Comparison of ENCODE assay signal across 1 cellular context in the genomic region with DNA sequence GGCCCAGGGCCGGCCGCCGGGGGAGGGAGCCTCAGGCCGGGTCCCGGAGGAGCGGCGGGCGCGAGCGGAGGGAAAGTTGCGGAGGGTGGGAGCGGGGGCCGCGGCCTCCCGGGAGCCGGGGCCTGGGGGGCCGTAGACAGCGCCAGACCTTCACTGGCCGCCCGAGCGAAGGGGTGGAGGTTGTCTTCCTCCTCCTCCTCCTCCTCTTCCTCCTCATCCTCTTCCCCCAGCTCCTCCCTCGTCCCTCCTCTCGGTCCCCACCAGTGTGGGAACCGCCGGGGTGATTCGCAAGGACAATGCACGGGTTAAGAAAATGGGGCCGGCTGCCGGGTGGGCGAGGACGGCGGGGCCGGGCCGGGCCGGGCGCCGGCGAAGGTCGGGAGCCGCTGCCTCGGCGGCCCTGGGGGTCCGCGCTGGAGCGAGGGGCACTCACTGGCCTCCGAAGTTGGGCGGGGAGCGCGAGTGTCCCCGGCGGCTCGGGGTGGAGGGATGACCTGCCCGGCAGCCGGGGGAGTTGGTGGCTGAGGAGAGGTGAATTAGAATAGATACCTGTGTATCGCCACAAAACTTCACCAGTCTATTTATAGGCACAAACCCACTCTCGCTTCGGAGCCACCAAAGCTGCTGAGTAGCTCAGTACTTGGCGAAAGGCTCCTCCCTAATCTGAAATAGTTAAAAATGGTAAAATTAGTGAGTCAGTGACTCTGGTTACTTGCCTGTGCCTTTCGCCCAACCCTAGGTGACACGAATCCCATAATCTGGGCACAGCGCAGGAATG.
TF ChIP-seq lines count a peak whose summit lies in the region.

No MANE protein-coding gene starts in this region.

TF ChIP-seq in H1, 55 proteins besides CTCF, POLR2A, EP300 and RAD21:
- TF ChIP-seq, protein P1, sequence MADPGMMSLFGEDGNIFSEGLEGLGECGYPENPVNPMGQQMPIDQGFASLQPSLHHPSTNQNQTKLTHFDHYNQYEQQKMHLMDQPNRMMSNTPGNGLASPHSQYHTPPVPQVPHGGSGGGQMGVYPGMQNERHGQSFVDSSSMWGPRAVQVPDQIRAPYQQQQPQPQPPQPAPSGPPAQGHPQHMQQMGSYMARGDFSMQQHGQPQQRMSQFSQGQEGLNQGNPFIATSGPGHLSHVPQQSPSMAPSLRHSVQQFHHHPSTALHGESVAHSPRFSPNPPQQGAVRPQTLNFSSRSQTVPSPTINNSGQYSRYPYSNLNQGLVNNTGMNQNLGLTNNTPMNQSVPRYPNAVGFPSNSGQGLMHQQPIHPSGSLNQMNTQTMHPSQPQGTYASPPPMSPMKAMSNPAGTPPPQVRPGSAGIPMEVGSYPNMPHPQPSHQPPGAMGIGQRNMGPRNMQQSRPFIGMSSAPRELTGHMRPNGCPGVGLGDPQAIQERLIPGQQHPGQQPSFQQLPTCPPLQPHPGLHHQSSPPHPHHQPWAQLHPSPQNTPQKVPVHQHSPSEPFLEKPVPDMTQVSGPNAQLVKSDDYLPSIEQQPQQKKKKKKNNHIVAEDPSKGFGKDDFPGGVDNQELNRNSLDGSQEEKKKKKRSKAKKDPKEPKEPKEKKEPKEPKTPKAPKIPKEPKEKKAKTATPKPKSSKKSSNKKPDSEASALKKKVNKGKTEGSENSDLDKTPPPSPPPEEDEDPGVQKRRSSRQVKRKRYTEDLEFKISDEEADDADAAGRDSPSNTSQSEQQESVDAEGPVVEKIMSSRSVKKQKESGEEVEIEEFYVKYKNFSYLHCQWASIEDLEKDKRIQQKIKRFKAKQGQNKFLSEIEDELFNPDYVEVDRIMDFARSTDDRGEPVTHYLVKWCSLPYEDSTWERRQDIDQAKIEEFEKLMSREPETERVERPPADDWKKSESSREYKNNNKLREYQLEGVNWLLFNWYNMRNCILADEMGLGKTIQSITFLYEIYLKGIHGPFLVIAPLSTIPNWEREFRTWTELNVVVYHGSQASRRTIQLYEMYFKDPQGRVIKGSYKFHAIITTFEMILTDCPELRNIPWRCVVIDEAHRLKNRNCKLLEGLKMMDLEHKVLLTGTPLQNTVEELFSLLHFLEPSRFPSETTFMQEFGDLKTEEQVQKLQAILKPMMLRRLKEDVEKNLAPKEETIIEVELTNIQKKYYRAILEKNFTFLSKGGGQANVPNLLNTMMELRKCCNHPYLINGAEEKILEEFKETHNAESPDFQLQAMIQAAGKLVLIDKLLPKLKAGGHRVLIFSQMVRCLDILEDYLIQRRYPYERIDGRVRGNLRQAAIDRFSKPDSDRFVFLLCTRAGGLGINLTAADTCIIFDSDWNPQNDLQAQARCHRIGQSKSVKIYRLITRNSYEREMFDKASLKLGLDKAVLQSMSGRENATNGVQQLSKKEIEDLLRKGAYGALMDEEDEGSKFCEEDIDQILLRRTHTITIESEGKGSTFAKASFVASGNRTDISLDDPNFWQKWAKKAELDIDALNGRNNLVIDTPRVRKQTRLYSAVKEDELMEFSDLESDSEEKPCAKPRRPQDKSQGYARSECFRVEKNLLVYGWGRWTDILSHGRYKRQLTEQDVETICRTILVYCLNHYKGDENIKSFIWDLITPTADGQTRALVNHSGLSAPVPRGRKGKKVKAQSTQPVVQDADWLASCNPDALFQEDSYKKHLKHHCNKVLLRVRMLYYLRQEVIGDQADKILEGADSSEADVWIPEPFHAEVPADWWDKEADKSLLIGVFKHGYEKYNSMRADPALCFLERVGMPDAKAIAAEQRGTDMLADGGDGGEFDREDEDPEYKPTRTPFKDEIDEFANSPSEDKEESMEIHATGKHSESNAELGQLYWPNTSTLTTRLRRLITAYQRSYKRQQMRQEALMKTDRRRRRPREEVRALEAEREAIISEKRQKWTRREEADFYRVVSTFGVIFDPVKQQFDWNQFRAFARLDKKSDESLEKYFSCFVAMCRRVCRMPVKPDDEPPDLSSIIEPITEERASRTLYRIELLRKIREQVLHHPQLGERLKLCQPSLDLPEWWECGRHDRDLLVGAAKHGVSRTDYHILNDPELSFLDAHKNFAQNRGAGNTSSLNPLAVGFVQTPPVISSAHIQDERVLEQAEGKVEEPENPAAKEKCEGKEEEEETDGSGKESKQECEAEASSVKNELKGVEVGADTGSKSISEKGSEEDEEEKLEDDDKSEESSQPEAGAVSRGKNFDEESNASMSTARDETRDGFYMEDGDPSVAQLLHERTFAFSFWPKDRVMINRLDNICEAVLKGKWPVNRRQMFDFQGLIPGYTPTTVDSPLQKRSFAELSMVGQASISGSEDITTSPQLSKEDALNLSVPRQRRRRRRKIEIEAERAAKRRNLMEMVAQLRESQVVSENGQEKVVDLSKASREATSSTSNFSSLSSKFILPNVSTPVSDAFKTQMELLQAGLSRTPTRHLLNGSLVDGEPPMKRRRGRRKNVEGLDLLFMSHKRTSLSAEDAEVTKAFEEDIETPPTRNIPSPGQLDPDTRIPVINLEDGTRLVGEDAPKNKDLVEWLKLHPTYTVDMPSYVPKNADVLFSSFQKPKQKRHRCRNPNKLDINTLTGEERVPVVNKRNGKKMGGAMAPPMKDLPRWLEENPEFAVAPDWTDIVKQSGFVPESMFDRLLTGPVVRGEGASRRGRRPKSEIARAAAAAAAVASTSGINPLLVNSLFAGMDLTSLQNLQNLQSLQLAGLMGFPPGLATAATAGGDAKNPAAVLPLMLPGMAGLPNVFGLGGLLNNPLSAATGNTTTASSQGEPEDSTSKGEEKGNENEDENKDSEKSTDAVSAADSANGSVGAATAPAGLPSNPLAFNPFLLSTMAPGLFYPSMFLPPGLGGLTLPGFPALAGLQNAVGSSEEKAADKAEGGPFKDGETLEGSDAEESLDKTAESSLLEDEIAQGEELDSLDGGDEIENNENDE (IDR thresholded peaks at IDR 0.05; ENCODE audit: insufficient replicate concordance, low read length): no peak
- no peak for TF ChIP-seq SRF (IDR thresholded peaks at IDR 0.05; ENCODE audit: low read depth, low read length)
- 0 out of 2 replicates have a peak, but pooled peaks have one; percentile 27 for TF ChIP-seq YY1 (IDR thresholded peaks at IDR 0.05; ENCODE audit: low read depth, low read length)
- 0 out of 2 replicates have a peak, but pooled peaks have one; percentile 26 for TF ChIP-seq PHF8 (conservative IDR thresholded peaks at IDR 0.05; ENCODE audit: low read depth, low read length)
- TF ChIP-seq POLR2AphosphoS5 (IDR thresholded peaks at IDR 0.05; ENCODE audit: low read depth, low read length): peak; percentile 61; the same call in 1 of the 2 replicates
- no peak for TF ChIP-seq HDAC2 (IDR thresholded peaks at IDR 0.05; ENCODE audit: borderline replicate concordance in 1 of 2, low read depth in 2 of 2, low read length in 2 of 2)
- peak; percentile 46 for TF ChIP-seq TAF1 (IDR thresholded peaks at IDR 0.05; ENCODE audit: low read depth, low read length)
- TF ChIP-seq SIN3A (conservative IDR thresholded peaks at IDR 0.05 in 1 of 2, IDR thresholded peaks at IDR 0.05 in 1 of 2; ENCODE audit: low read depth in 1 of 2, low read length in 2 of 2): peak in 1 of 2 experiments; percentile 45; a peak in 1 of 4 replicates
